Comparison of ENCODE assay signal across 10 cellular contexts in the genomic region with DNA sequence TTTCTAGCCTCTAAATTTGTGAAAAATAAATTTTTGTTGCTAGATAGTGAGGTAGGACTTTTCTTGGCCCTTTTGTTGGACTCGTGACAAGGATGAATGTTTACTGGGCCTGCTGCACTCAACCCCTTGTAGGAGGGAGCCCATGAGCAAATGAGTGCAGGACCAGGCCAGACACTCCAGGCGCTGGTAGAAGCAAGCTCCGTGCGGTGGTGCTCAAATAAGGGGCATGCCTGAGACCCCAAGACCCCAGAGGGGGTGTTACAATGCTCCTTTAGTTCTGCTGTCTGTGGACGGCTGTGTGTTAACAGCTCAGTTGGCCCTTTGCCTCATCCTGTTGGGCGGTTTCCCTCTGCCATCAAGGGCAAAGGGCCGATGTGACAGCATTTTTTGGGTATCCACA.
"Had no signal": no experiment of that assay in that cellular context is flagged by ENCODE, and none has a peak within 500 bp of the region (broad histone marks: within the 10 kb centered on the region; RNA-seq: fewer than 3 reads in every experiment).

No MANE protein-coding gene starts in this region.

- H3K9ac ChIP-seq: GM23248 had no signal

- H2AFZ ChIP-seq: GM23248, GM23338 had no signal

- H3K27ac Mint-ChIP-seq: GM23338, H9, HFFc6 had no signal

- FAIRE-seq: H54 had no signal

- H3K4me3 Mint-ChIP-seq: GM23338, H9, HFFc6 had no signal

- H3K4me3 ChIP-seq: GM23248, GM23338, HAP-1 had no signal

- H3K4me2 ChIP-seq: GM23338 had no signal

- DNase-seq: GM23248, GOT3, H7, H9, HCEC 1CT, HFFc6 had no signal

- ATAC-seq: GM23338, HCT116 had no signal

- H3K4me1 Mint-ChIP-seq: GM23338, H9 had no signal

- H3K9me3 Mint-ChIP-seq: GM23338, H9 had no signal

- H3K4me1 ChIP-seq: HAP-1 had no signal

- H3K36me3 ChIP-seq: HAP-1 had no signal

- H3K27ac ChIP-seq: GM23248 had no signal

- H3K9me3 ChIP-seq: HAP-1 had no signal
